In genomic region chr12:128752386-128752785, GRCh38 we compare ENCODE assay signal across 9 cellular contexts.
"Had no signal": no experiment of that assay in that cellular context is flagged by ENCODE, and none has a peak within 500 bp of the region (broad histone marks: within the 10 kb centered on the region; RNA-seq: fewer than 3 reads in every experiment).

No MANE protein-coding gene starts in this region.

- H3K36me3 ChIP-seq: HAP-1 had no signal

- H3K4me1 ChIP-seq: HAP-1 had no signal

- H3K4me1 Mint-ChIP-seq: GM23338 had no signal

- H3K4me3 ChIP-seq: GM23248, GM23338, HAP-1 had no signal

- H3K27ac ChIP-seq: GM23248 had no signal

- ATAC-seq: GM23338, HCT116 had no signal

- DNase-seq: GM23248, GOT3, H7, H9, HCEC 1CT, HFFc6 had no signal

- H3K4me2 ChIP-seq: GM23338 had no signal

- H3K9me3 ChIP-seq: HAP-1 had no signal

- H3K4me3 Mint-ChIP-seq: GM23338, H9, HFFc6 had no signal

- H3K27ac Mint-ChIP-seq: GM23338, H9, HFFc6 had no signal

- H3K9ac ChIP-seq: GM23248 had no signal

- H2AFZ ChIP-seq: GM23248, GM23338 had no signal
